Comparison of ENCODE assay signal across 8 cellular contexts in the genomic region with DNA sequence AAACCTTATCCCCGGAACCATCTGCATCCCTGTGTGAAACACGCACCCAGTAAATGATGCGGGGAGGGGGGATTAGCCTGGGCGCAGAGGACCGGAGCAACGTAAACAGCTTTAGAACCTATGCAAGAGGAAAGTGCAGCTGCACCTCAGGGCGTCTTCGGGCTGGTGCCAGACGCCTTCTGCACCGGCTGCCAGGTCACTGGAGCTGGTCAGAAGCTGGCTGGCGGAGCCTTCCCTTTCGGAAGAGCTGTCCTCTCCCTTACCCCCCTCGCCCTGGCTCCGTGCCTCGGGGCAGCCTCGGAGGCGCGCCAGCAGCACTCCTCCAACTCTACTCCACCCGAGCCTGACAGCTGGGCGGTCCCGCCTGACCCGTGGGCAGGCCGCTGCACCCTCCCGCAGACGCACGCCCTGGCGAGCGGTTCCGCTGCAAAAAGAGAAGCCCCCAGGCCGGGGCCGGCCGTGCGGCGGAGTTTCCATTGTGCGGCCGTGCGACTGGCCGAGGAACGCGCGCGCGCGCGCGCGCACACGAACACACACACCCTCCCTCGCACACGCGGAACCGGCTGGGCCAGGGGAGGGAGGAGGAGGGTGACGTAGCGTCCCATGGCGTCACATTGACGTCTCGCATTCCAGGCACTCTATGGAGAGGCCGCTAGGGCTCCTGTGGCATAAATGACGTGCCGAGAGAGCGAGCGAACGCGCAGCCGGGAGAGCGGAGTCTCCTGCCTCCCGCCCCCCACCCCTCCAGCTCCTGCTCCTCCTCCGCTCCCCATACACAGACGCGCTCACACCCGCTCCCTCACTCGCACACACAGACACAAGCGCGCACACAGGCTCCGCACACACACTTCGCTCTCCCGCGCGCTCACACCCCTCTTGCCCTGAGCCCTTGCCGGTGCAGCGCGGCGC. TPM values are rescaled to one million over a fixed set of nuclear protein-coding genes. Genes with fewer than 3 reads are reported as not detected.
DNase-seq lines count a peak whose midpoint lies in the region; ATAC-seq, FAIRE-seq and TF ChIP-seq lines count a peak whose summit lies in the region.

A gene (plus strand): TSS at position 699 of the 909 bp plus-strand sequence. CDS start 6,158 bp downstream, outside the sequence.

- FAIRE-seq in HTR-8/SVneo (lab: Jason Lieb, UNC) (peak; percentile 38), H1 (lab: Jason Lieb, UNC) (no peak)

- H3K23me2 ChIP-seq in H1 (ENCODE audit: low read depth, low read length): peaks cover 43% of the 10 kb centered on the region

- peaks cover 0 to 29% (median 13%) of the 10 kb centered on the region in 4 experiments; a peak in 6 of 7 replicates for H3K4me1 ChIP-seq in H1 (replicated peaks in 1 of 4; ENCODE audit: control insufficient read depth in 3 of 4, insufficient read depth in 4 of 4, low read length in 3 of 4)

- H3K4me2 ChIP-seq in H1 (ENCODE audit: insufficient read depth in 1 of 2, low read depth in 2 of 2, low read length in 2 of 2): peak within 1 kb of the TSS; percentile 99 to 100

- no peak within 1 kb of the TSS for H4K91ac ChIP-seq in H1 (replicated peaks; ENCODE audit: insufficient read length, low read length)

- no peak within 1 kb of the TSS; the same call in 1 of the 2 replicates for H2BK20ac ChIP-seq in H1 (ENCODE audit: low read length)

- H3K4ac ChIP-seq in H1 (replicated peaks; ENCODE audit: insufficient read length, low read depth, low read length): no peak within 1 kb of the TSS

- WGBS in H1 (ENCODE audit: extremely low coverage in 1 of 2, insufficient coverage in 1 of 2, insufficient read length in 1 of 2, insufficient replicate concordance in 2 of 2, low coverage in 1 of 2, low lambda C conversion rate in 2 of 2, missing lambda C conversion rate in 1 of 2), 2 experiments: 1% methylated on average over 51 of the region's 83 CpGs; no CpG with 5 or more reads in 1 of the 2 experiments

- H3K27me3 ChIP-seq in H1 (replicated peaks in 1 of 4; ENCODE audit: control insufficient read depth in 3 of 4, extremely low read depth in 1 of 4, insufficient read depth in 3 of 4, low read length in 3 of 4): peaks cover 35 to 64% (median 58%) of the 10 kb centered on the region in 4 experiments

- peaks cover 46% of the 10 kb centered on the region for H3K4me1 Mint-ChIP-seq in activated CD8-positive, alpha-beta memory T cell treated with anti-CD3 and anti-CD28 coated beads, Interleukin-2, amount 10 ng/mL, durations not matched to agents 7 days and 5 days

- peaks cover 33% of the 10 kb centered on the region for H3K27me3 Mint-ChIP-seq in activated CD8-positive, alpha-beta memory T cell treated with anti-CD3 and anti-CD28 coated beads, Interleukin-2, amount 10 ng/mL, durations not matched to agents 7 days and 5 days

- no peak within 1 kb of the TSS for H3K23ac ChIP-seq in H1 (ENCODE audit: insufficient read length)

- peak within 1 kb of the TSS; percentile 94 for H3K4me3 Mint-ChIP-seq in activated CD8-positive, alpha-beta memory T cell treated with anti-CD3 and anti-CD28 coated beads, Interleukin-2, amount 10 ng/mL, durations not matched to agents 7 days and 5 days

- no peak for TF ChIP-seq RAD21 in H1 (IDR thresholded peaks at IDR 0.05 in 1 of 2, conservative IDR thresholded peaks at IDR 0.05 in 1 of 2; ENCODE audit: low read depth in 2 of 2, low read length in 2 of 2)

- DNase-seq in COLO668 (lab: John Stamatoyannopoulos, UW; ENCODE audit: unreplicated experiment) (peak; percentile 96), HTR-8/SVneo (ENCODE audit: insufficient read length, low spot score) (peak; percentile 84), NOMO-1 treated with DMSO at 0.1 percent for 48 hours (lab: John Stamatoyannopoulos, UW; ENCODE audit: unreplicated experiment) (peak; percentile 81), H1 (ENCODE audit: low read depth in 1 of 2, low spot score in 2 of 2) (peak in 1 of 2 experiments; percentile 85), mesenteric fat pad (ENCODE audit: low spot score) (peak; percentile 95)
- peak; percentile 93 for DNase-seq in activated CD8-positive, alpha-beta memory T cell treated with anti-CD3 and anti-CD28 coated beads, Interleukin-2, amount 10 ng/mL, durations not matched to agents 7 days and 5 days
- peak; percentile 85 for DNase-seq in stimulated activated CD8-positive, alpha-beta memory T cell treated with anti-CD3 and anti-CD28 coated beads, Interleukin-15, amount 100 ng/mL, for 1 hour (ENCODE audit: low read depth)

- no peaks in the 10 kb centered on the region for H3K9me3 ChIP-seq in H1 (ENCODE audit: insufficient read depth in 2 of 2, low read depth in 1 of 2, low read length in 1 of 2)

- peak within 1 kb of the TSS; percentile 65 to 83 (median 67) for H3K4me3 ChIP-seq in H1 (ENCODE audit: extremely low read depth in 1 of 4, insufficient read depth in 2 of 4, low read depth in 3 of 4, low read length in 4 of 4)

- H3K18ac ChIP-seq in H1 (ENCODE audit: extremely low read depth, low read length): no peak within 1 kb of the TSS

- no peaks in the 10 kb centered on the region for H3K9me3 Mint-ChIP-seq in activated CD8-positive, alpha-beta memory T cell treated with anti-CD3 and anti-CD28 coated beads, Interleukin-2, amount 10 ng/mL, durations not matched to agents 7 days and 5 days (ENCODE audit: low read depth)

- peaks cover 5 to 10% of the 10 kb centered on the region in 2 experiments for H4K20me1 ChIP-seq in H1 (replicated peaks in 1 of 2; ENCODE audit: control insufficient read depth in 1 of 2, insufficient read depth in 2 of 2, low read length in 2 of 2)

- H3K14ac ChIP-seq in H1 (ENCODE audit: insufficient read length): no peak within 1 kb of the TSS

- TF ChIP-seq POLR2A in H1 (IDR thresholded peaks at IDR 0.05; ENCODE audit: control extremely low read depth in 1 of 2, low read depth in 2 of 2, low read length in 2 of 2): peak in 1 of 2 experiments; percentile 36; a peak in 1 of 3 replicates

- no peak within 1 kb of the TSS for H2BK120ac ChIP-seq in H1 (replicated peaks; ENCODE audit: low read depth, low read length)

- TF ChIP-seq CTCF in H1 (IDR thresholded peaks at IDR 0.05; ENCODE audit: control extremely low read depth in 1 of 3, insufficient read depth in 1 of 3, low read depth in 1 of 3, low read length in 3 of 3): no peak

- H3K79me1 ChIP-seq in H1 (ENCODE audit: low read depth, low read length): 0 out of 2 replicates have a peak, but pooled peaks cover 3% of the 10 kb centered on the region

- no peak within 1 kb of the TSS for H4K5ac ChIP-seq in H1 (ENCODE audit: insufficient read length, low read depth, low read length)

- H4K8ac ChIP-seq in H1 (ENCODE audit: extremely low read depth, insufficient read depth, low read length): no peak within 1 kb of the TSS

- POLR2A ChIA-PET in H1 (lab: Charles Lee; ENCODE audit: partially characterized antibody): interaction anchor here (0.6 to 1.4 kb wide), 3 partner anchors 37 to 387 kb away, joined by 3 to 5 read pairs (median 4); a partner anchor contains a TSS

- peak; percentile 28 for ATAC-seq in GM21360 (IDR thresholded peaks at IDR 0.05; ENCODE audit: unreplicated experiment)
- peak; percentile 49 for ATAC-seq in activated CD8-positive, alpha-beta memory T cell treated with anti-CD3 and anti-CD28 coated beads, Interleukin-2, amount 10 ng/mL, durations not matched to agents 7 days and 5 days

- peak in 1 of 2 experiments; percentile 60; a peak in 1 of 3 replicates for TF ChIP-seq EP300 in H1 (IDR thresholded peaks at IDR 0.05; ENCODE audit: borderline replicate concordance in 1 of 2, low read depth in 2 of 2, low read length in 2 of 2)

- H3K27ac Mint-ChIP-seq in activated CD8-positive, alpha-beta memory T cell treated with anti-CD3 and anti-CD28 coated beads, Interleukin-2, amount 10 ng/mL, durations not matched to agents 7 days and 5 days: peak within 1 kb of the TSS; percentile 88

- H3K56ac ChIP-seq in H1 (replicated peaks; ENCODE audit: insufficient read length, low read depth, low read length): no peak within 1 kb of the TSS

- CTCF ChIA-PET in activated CD8-positive, alpha-beta memory T cell treated with anti-CD3 and anti-CD28 coated beads, Interleukin-2, amount 10 ng/mL, durations not matched to agents 7 days and 5 days (lab: Charles Lee): interaction anchor here (1.0 to 2.1 kb wide), 4 partner anchors 11 to 190 kb away, joined by 4 to 7 read pairs (median 4); a partner anchor contains a TSS
- CTCF ChIA-PET in H1 (lab: Charles Lee; ENCODE audit: partially characterized antibody): interaction anchor here (0.6 to 1.4 kb wide), 7 partner anchors 12 to 259 kb away, joined by 3 to 4 read pairs (median 3); no protein-coding TSS in a partner anchor

- peaks cover 0 to 6% of the 10 kb centered on the region in 2 experiments; a peak in 1 of 4 replicates for H3K79me2 ChIP-seq in H1 (ENCODE audit: control insufficient read depth in 1 of 2, insufficient read depth in 2 of 2, low read length in 2 of 2)

- H3K36me3 Mint-ChIP-seq in activated CD8-positive, alpha-beta memory T cell treated with anti-CD3 and anti-CD28 coated beads, Interleukin-2, amount 10 ng/mL, durations not matched to agents 7 days and 5 days: peaks cover 5% of the 10 kb centered on the region

- H3K9ac ChIP-seq in H1 (replicated peaks in 1 of 4; ENCODE audit: extremely low read depth in 1 of 4, low read depth in 3 of 4, low read length in 3 of 4): peak within 1 kb of the TSS in 1 of 4 experiments; percentile 2; a peak in 3 of 7 replicates

- H2AFZ ChIP-seq in H1 (ENCODE audit: low read length): peak within 1 kb of the TSS; percentile 37; the same call in 1 of the 2 replicates

- H2BK5ac ChIP-seq in H1 (ENCODE audit: low read depth, low read length): no peak within 1 kb of the TSS

- peak within 1 kb of the TSS; percentile 72; the same call in 1 of the 2 replicates for H2BK15ac ChIP-seq in H1 (ENCODE audit: low read length)

- H2BK12ac ChIP-seq in H1 (ENCODE audit: low read depth, low read length): no peak within 1 kb of the TSS

- H3K27ac ChIP-seq in H1 (ENCODE audit: low read depth, low read length): no peak within 1 kb of the TSS

- H2AK5ac ChIP-seq in H1 (ENCODE audit: low read depth, low read length): no peak within 1 kb of the TSS

- H3K36me3 ChIP-seq in H1 (ENCODE audit: control insufficient read depth in 2 of 4, insufficient read depth in 4 of 4, low read length in 3 of 4): no peaks in the 10 kb centered on the region

RNA-seq across cellular contexts. Expression of the gene that starts here (rescaled TPM):
- 10 to 100 TPM in 1 of 2 experiments, 1 to 10 TPM in 1; 3.6 to 20.4 TPM for total RNA-seq in activated CD8-positive, alpha-beta memory T cell treated with anti-CD3 and anti-CD28 coated beads, Interleukin-2, amount 10 ng/mL, durations not matched to agents 7 days and 5 days
- total RNA-seq in H1 (2021; fragmentation: NEBNext Ultra II Directional; extraction: Animal tissue kit (Norgen Biotek cat#: 25700)): 0.23 and 0.30 TPM in 2 replicates
- polyA plus RNA-seq in H1 (2011; rRNA removed): 0.05 and 0.06 TPM in 2 replicates
- 0.05 TPM for polyA plus RNA-seq in H1 (2011; cell fraction: cytosol; rRNA removed)
- polyA plus RNA-seq in H1 (2011; cell fraction: nucleus; rRNA removed): 0.23 TPM
- 0.04 to 0.11 TPM (median 0.07 TPM) in 4 replicates for polyA plus RNA-seq in H1 (2012, experiment 1 of 2)
- 0.04 TPM for polyA plus RNA-seq in H1 (2012, experiment 2 of 2)
- 0.14 TPM for polyA plus RNA-seq in H1 (2013, experiment 1 of 2)
- 0.13 TPM for polyA plus RNA-seq in H1 (2013, experiment 2 of 2)
- 0.16 TPM in 1 of 2 replicates, not detected in the other for polyA minus RNA-seq in H1 (2011; rRNA and poly(A)+ RNA removed)
- 0.29 TPM for polyA minus RNA-seq in H1 (2011; cell fraction: cytosol; rRNA and poly(A)+ RNA removed)
- 0.30 TPM for polyA minus RNA-seq in H1 (2011; cell fraction: nucleus; rRNA and poly(A)+ RNA removed)
- total RNA-seq in mesenteric fat pad: 124 TPM
